ENCODE assay signal across 2 cellular contexts in genomic region chr1:167515893-167516321, GRCh38.
TF ChIP-seq lines count a peak whose summit lies in the region.

No MANE protein-coding gene starts in this region.

TF ChIP-seq in SK-N-SH, 30 proteins besides CTCF, POLR2A, EP300 and RAD21:
- no peak for TF ChIP-seq NRF1 (IDR thresholded peaks at IDR 0.05; ENCODE audit: low read depth, low read length)
- no peak for TF ChIP-seq MXI1 (IDR thresholded peaks at IDR 0.05; ENCODE audit: low read depth, low read length)

TF ChIP-seq in HEK293T, 16 proteins besides CTCF, POLR2A, EP300 and RAD21:
- TF ChIP-seq LEF1 (IDR thresholded peaks at IDR 0.05; ENCODE audit: borderline replicate concordance) (no peak), L3MBTL2 (conservative IDR thresholded peaks at IDR 0.05) (no peak), HDGF (IDR thresholded peaks at IDR 0.05; ENCODE audit: borderline replicate concordance) (no peak)
